8 cellular contexts compared by ENCODE assay signal in genomic region chr1:32215629-32216505, GRCh38. TPM values are rescaled to one million over a fixed set of nuclear protein-coding genes. Genes with fewer than 3 reads are reported as not detected.
DNase-seq lines count a peak whose midpoint lies in the region; ATAC-seq and TF ChIP-seq lines count a peak whose summit lies in the region.

No MANE protein-coding gene starts in this region.

- 76 to 84% (median 81%) methylated on average over 8 to 10 of the region's 10 CpGs for WGBS in adrenal gland, 4 donors

- ATAC-seq in left cardiac atrium (peak; percentile 73 to 81), GM21576 (IDR thresholded peaks at IDR 0.05; ENCODE audit: unreplicated experiment) (no peak), GM18909 (IDR thresholded peaks at IDR 0.05; ENCODE audit: poor library complexity, unreplicated experiment) (no peak)

- H3K9me3 ChIP-seq in adrenal gland (replicated peaks in 1 of 3), result no peaks in the 10 kb centered on the region

- DNase-seq in NAMALWA (ENCODE audit: low spot score) (peak; percentile 76), SW 1271 (lab: John Stamatoyannopoulos, UW) (peak; percentile 34 to 48), adrenal gland (peak; percentile 65 to 84 (median 76)), left cardiac atrium (peak; percentile 62), retinal pigment epithelial cell (ENCODE audit: low read depth) (no peak)

- H3K27me3 ChIP-seq in adrenal gland, result no peaks in the 10 kb centered on the region

- intact Hi-C loops in adrenal gland (cut with DNase I) (loop anchor here in 1 of 2 donors (10.0 kb wide), 1 partner anchor 99 kb away; no protein-coding TSS in a partner anchor), left cardiac atrium (cut with DNase I) (loop anchor here in 1 of 2 donors (5.0 kb wide), 1 partner anchor 101 kb away; no protein-coding TSS in a partner anchor)

- H3K4me3 ChIP-seq in adrenal gland (no peak overlapping the region), retinal pigment epithelial cell (ENCODE audit: low read length) (no peak overlapping the region)

- TF ChIP-seq CTCF in GM12873 (IDR thresholded peaks at IDR 0.05; ENCODE audit: insufficient read depth, low read depth, low read length, missing control alignments) (peak; percentile 88), adrenal gland (IDR thresholded peaks at IDR 0.05) (peak; percentile 57 to 81 (median 75)), retinal pigment epithelial cell (conservative IDR thresholded peaks at IDR 0.05; ENCODE audit: low read depth, low read length) (peak; percentile 85)

- TF ChIP-seq POLR2A in adrenal gland (IDR thresholded peaks at IDR 0.05), result no peak

- H3K27ac ChIP-seq in adrenal gland, result peak overlapping the region in 2 of 5 donors; percentile 49 to 52

- peaks cover 0 to 41% of the 10 kb centered on the region in 2 donors for H3K36me3 ChIP-seq in adrenal gland (replicated peaks in 1 of 2)

- H3K4me1 ChIP-seq in adrenal gland (replicated peaks in 1 of 2), result peaks cover 0 to 16% of the 10 kb centered on the region in 2 donors

RNA-seq across cellular contexts. Expression of gene TMEM234, which starts 6.3 kb away (rescaled TPM):
- total RNA-seq in adrenal gland, result 10 to 100 TPM in 6 of 8 donors, 1 to 10 TPM in 2; 2.1 to 27.1 (median 16.3) TPM
- polyA plus RNA-seq in adrenal gland, result 10 to 100 TPM; 10.2 to 57.7 (median 34.6) TPM
- total RNA-seq in left cardiac atrium, result 1 to 10 TPM; 8.8 to 9.9 TPM

RNA-seq across cellular contexts. Expression of gene EIF3I, which starts 6.3 kb away (rescaled TPM):
- total RNA-seq in adrenal gland (100 to 1,000 TPM; 187 to 672 (median 200) TPM), left cardiac atrium (100 to 1,000 TPM in 1 of 2 donors, 10 to 100 TPM in 1; 95.1 to 110 TPM)
- 100 to 1,000 TPM; 196 to 312 (median 294) TPM for polyA plus RNA-seq in adrenal gland

RNA-seq across cellular contexts. Expression of gene DCDC2B, which starts 7.0 kb away (rescaled TPM):
- total RNA-seq in adrenal gland (not detected), left cardiac atrium (not detected)
- not detected for polyA plus RNA-seq in adrenal gland

RNA-seq across cellular contexts. Expression of gene IQCC, which starts 10.4 kb away (rescaled TPM):
- total RNA-seq in adrenal gland (1 to 10 TPM; 1.5 to 3.6 (median 2.5) TPM), left cardiac atrium (under 1 TPM; 0.76 to 0.97 TPM)
- polyA plus RNA-seq in adrenal gland, result 1 to 10 TPM; 3.1 to 3.9 (median 3.6) TPM

RNA-seq across cellular contexts. Expression of gene CCDC28B, which starts 15.5 kb away (rescaled TPM):
- total RNA-seq in adrenal gland, result 10 to 100 TPM; 11.4 to 31.4 (median 20.1) TPM
- polyA plus RNA-seq in adrenal gland, result 10 to 100 TPM in 2 of 3 donors, 1 to 10 TPM in 1; 3.4 to 47.7 (median 42.6) TPM
- total RNA-seq in left cardiac atrium, result 10 to 100 TPM in 1 of 2 donors, 1 to 10 TPM in 1; 7.5 to 13.8 TPM

Comparison
In these comparisons a context has a peak if more than half of its experiments do, and no peak if none do; other contexts are left out.
1. ATAC-seq: peak in left cardiac atrium (2 of 2); none in GM21576 (single experiment) and GM18909 (single experiment).
2. Peak in every context shown above with its lines, with median percentiles within 50 percentile points of each other: CTCF ChIP-seq.